ENCODE assay signal across 12 cellular contexts in the genomic region with DNA sequence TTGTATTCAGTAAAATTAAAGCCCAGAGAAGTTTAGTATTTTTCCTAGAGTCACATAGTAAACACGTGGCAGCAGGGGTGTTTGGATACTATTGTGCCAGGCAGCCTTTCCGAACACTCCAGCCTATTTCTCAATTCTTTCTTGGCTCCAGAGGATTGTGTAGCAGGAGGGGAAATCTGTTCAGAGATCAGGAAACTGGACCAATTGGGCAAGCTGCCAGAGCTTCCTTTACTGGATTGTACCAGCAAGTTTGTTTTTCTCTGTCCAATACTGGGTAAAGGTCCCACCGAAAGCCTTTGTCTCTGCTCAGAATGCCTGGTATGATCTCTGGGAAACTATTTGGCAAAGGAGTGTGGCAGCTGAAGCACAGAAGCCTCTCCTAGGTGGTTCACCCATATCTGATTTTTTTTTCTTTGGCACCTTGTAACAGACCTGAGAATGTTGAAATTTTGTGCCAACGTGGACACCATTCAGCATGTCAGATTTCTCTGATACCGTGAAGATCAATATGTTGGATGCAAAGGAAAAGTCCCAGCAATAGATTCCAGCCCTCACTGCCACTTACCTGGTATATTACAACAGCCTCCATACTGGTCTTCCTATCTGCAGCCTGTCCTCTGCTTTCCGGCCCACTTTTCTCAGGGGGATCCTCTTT.
DNase-seq lines count a peak whose midpoint lies in the region; ATAC-seq and TF ChIP-seq lines count a peak whose summit lies in the region.
"Had no signal": no experiment of that assay in that cellular context is flagged by ENCODE, and none has a peak within 500 bp of the region (broad histone marks: within the 10 kb centered on the region; RNA-seq: fewer than 3 reads in every experiment).

No MANE protein-coding gene starts in this region.

- DNase-seq in Daoy (ENCODE audit: low read depth) (peak; percentile 40), ascending aorta (ENCODE audit: low spot score in 2 of 2) (peak; percentile 50 to 91), left ventricle myocardium inferior (peak; percentile 55), renal cortical epithelial cell (ENCODE audit: low read depth) (peak; percentile 85), LoVo (ENCODE audit: low spot score) (no peak), NCI-H226 (no peak)
- DNase-seq: activated CD8-positive, alpha-beta memory T cell treated with anti-CD3 and anti-CD28 coated beads, Interleukin-2, amount 50 U/mL, for 4 hours; COR-L47; effector CD8-positive, alpha-beta T cell; SIG-M5 had no signal

- peaks cover 0 to 10% of the 10 kb centered on the region in 2 donors for H3K4me1 ChIP-seq in ascending aorta
- H3K4me1 ChIP-seq in left ventricle myocardium inferior = peaks cover 21% of the 10 kb centered on the region

- no peak for ATAC-seq in GM18907 (IDR thresholded peaks at IDR 0.05; ENCODE audit: unreplicated experiment)
- ATAC-seq in HG03521 (IDR thresholded peaks at IDR 0.05; ENCODE audit: unreplicated experiment) = no peak

- intact Hi-C loops in ascending aorta (cut with DNase I) = no loop called here
- intact Hi-C loops in left ventricle myocardium inferior (cut with micrococcal nuclease) = no loop called here

- H3K36me3 ChIP-seq in ascending aorta (no peaks in the 10 kb centered on the region), left ventricle myocardium inferior (no peaks in the 10 kb centered on the region)

- H3K4me3 ChIP-seq in ascending aorta (no peak overlapping the region), left ventricle myocardium inferior (no peak overlapping the region)

- H3K27ac ChIP-seq in ascending aorta (peak overlapping the region; percentile 50 to 57), left ventricle myocardium inferior (replicated peaks) (no peak overlapping the region)

- no peaks in the 10 kb centered on the region for H3K27me3 ChIP-seq in ascending aorta
- H3K27me3 ChIP-seq in left ventricle myocardium inferior (ENCODE audit: low read depth) = no peaks in the 10 kb centered on the region

- no peaks in the 10 kb centered on the region for H3K9me3 ChIP-seq in ascending aorta
- H3K9me3 ChIP-seq in left ventricle myocardium inferior (replicated peaks) = no peaks in the 10 kb centered on the region

- TF ChIP-seq CTCF in ascending aorta (IDR thresholded peaks at IDR 0.05) (no peak), left ventricle myocardium inferior (IDR thresholded peaks at IDR 0.05; ENCODE audit: borderline replicate concordance) (no peak)

Comparison
In these comparisons a context has a peak if more than half of its experiments do, and no peak if none do; other contexts are left out.
1. DNase-seq: peak in Daoy (single experiment), ascending aorta (2 of 2), left ventricle myocardium inferior (single experiment) and renal cortical epithelial cell (single experiment); none in LoVo (single experiment) and NCI-H226 (single experiment).